Comparison of ENCODE assay signal across 8 cellular contexts in genomic region chr22:44026630-44027511, GRCh38. TPM values are rescaled to one million over a fixed set of nuclear protein-coding genes. Genes with fewer than 3 reads are reported as not detected.
A peak's percentile ranks its signal among the peaks of the same experiment; 100 is the strongest.
DNase-seq lines count a peak whose midpoint lies in the region; ATAC-seq and TF ChIP-seq lines count a peak whose summit lies in the region.

No MANE protein-coding gene starts in this region.

- WGBS in smooth muscle cell (ENCODE audit: low lambda C conversion rate): 74% methylated on average over 28 of the region's 28 CpGs

- no peaks in the 10 kb centered on the region for H3K9me3 ChIP-seq in CD8-positive, alpha-beta T cell (ENCODE audit: low read length)
- H3K9me3 ChIP-seq in smooth muscle cell (replicated peaks; ENCODE audit: low read depth): no peaks in the 10 kb centered on the region

- peaks cover 26% of the 10 kb centered on the region for H3K4me1 ChIP-seq in CD8-positive, alpha-beta T cell (ENCODE audit: insufficient read depth, low read length)
- H3K4me1 ChIP-seq in smooth muscle cell (ENCODE audit: low read depth): peaks cover 5% of the 10 kb centered on the region

- H2AFZ ChIP-seq in smooth muscle cell (ENCODE audit: low read depth): no peak overlapping the region

- peak overlapping the region; percentile 25 for H3K27ac ChIP-seq in CD8-positive, alpha-beta T cell (ENCODE audit: low read depth, low read length)
- H3K27ac ChIP-seq in smooth muscle cell (ENCODE audit: low read depth): peak overlapping the region; percentile 69

- peak overlapping the region; percentile 89 for H3K27ac Mint-ChIP-seq in CD8-positive, alpha-beta T cell

- intact Hi-C loops in CD8-positive, alpha-beta T cell (cut with DNase I, micrococcal nuclease): loop anchor here in 1 of 2 experiments (2.0 kb wide), 1 partner anchor 30 kb away; no protein-coding TSS in a partner anchor
- intact Hi-C loops in head of caudate nucleus (cut with DNase I): no loop called here

- H3K4me1 Mint-ChIP-seq in CD8-positive, alpha-beta T cell (ENCODE audit: low read depth): peaks cover 38% of the 10 kb centered on the region

- peak; percentile 29 to 81 (median 58) for DNase-seq in CD8-positive, alpha-beta T cell
- DNase-seq in NAMALWA (ENCODE audit: low spot score) (peak; percentile 81), head of caudate nucleus (peak in 35 of 42 donors; percentile 22 to 76 (median 54)), smooth muscle cell (lab: John Stamatoyannopoulos, UW; ENCODE audit: unreplicated experiment) (no peak), HK-2 (ENCODE audit: unreplicated experiment) (no peak), kidney glomerular epithelial cell (lab: John Stamatoyannopoulos, UW) (no peak)
- DNase-seq in activated CD8-positive, alpha-beta memory T cell treated with anti-CD3 and anti-CD28 coated beads, Interleukin-2, amount 50 U/mL, for 24 hours (ENCODE audit: extremely low read depth): peak; percentile 34

- CTCF ChIA-PET in CD8-positive, alpha-beta T cell (lab: Charles Lee): interaction anchor here (1.3 kb wide), 1 partner anchor 34 kb away, joined by 8 read pairs; no protein-coding TSS in a partner anchor

- peak overlapping the region; percentile 24 for H3K9ac ChIP-seq in smooth muscle cell (ENCODE audit: low read depth)

- peak; percentile 79 for ATAC-seq in CD8-positive, alpha-beta T cell
- ATAC-seq in GM21390 (IDR thresholded peaks at IDR 0.05; ENCODE audit: unreplicated experiment): peak; percentile 51

- H3K36me3 Mint-ChIP-seq in CD8-positive, alpha-beta T cell: no peaks in the 10 kb centered on the region

- no peaks in the 10 kb centered on the region for H3K9me3 Mint-ChIP-seq in CD8-positive, alpha-beta T cell

- peaks cover 8% of the 10 kb centered on the region for H3F3A ChIP-seq in smooth muscle cell (ENCODE audit: low read depth)

- peak overlapping the region; percentile 75 for H3K4me3 Mint-ChIP-seq in CD8-positive, alpha-beta T cell

- H3K4me2 ChIP-seq in smooth muscle cell: peak overlapping the region; percentile 48

- H3K4me3 ChIP-seq in CD8-positive, alpha-beta T cell (ENCODE audit: low read depth, low read length): no peak overlapping the region
- H3K4me3 ChIP-seq in smooth muscle cell: no peak overlapping the region

- TF ChIP-seq CTCF in CD8-positive, alpha-beta T cell (IDR thresholded peaks at IDR 0.05): no peak
- TF ChIP-seq CTCF in smooth muscle cell (IDR thresholded peaks at IDR 0.05; ENCODE audit: borderline replicate concordance, insufficient read depth, poor library complexity, severe bottlenecking): no peak

- H3K79me2 ChIP-seq in smooth muscle cell (ENCODE audit: low read depth): peaks cover 21% of the 10 kb centered on the region

- H3K36me3 ChIP-seq in CD8-positive, alpha-beta T cell (ENCODE audit: insufficient read depth, low read length): no peaks in the 10 kb centered on the region
- no peaks in the 10 kb centered on the region for H3K36me3 ChIP-seq in smooth muscle cell (ENCODE audit: low read depth)

- POLR2A ChIA-PET in CD8-positive, alpha-beta T cell (lab: Charles Lee): no interaction called here

- H3K27me3 ChIP-seq in CD8-positive, alpha-beta T cell (ENCODE audit: insufficient read depth, low read length): no peaks in the 10 kb centered on the region
- no peaks in the 10 kb centered on the region for H3K27me3 ChIP-seq in smooth muscle cell (ENCODE audit: low read depth)

- H4K20me1 ChIP-seq in smooth muscle cell (ENCODE audit: low read depth): no peaks in the 10 kb centered on the region

- H3K27me3 Mint-ChIP-seq in CD8-positive, alpha-beta T cell (ENCODE audit: low read depth): peaks cover 12% of the 10 kb centered on the region

RNA-seq across cellular contexts. Expression of gene PARVB, which starts 2.8 kb away (rescaled TPM):
- total RNA-seq in CD8-positive, alpha-beta T cell: 1 to 10 TPM; 4.1 to 4.9 TPM
- total RNA-seq in smooth muscle cell: 24.8 and 36.6 TPM in 2 replicates
- 35.1 and 35.6 TPM in 2 replicates for polyA plus RNA-seq in smooth muscle cell

Comparison
In these comparisons a context has a peak if more than half of its experiments do, and no peak if none do; other contexts are left out.
1. DNase-seq: peak in CD8-positive, alpha-beta T cell (7 of 7), NAMALWA (single experiment), activated CD8-positive, alpha-beta memory T cell treated with anti-CD3 and anti-CD28 coated beads, Interleukin-2, amount 50 U/mL, for 24 hours (single experiment) and head of caudate nucleus (35 of 42); none in smooth muscle cell (single experiment), HK-2 (single experiment) and kidney glomerular epithelial cell (single experiment).